Comparison of ENCODE assay signal across 8 cellular contexts in the genomic region with DNA sequence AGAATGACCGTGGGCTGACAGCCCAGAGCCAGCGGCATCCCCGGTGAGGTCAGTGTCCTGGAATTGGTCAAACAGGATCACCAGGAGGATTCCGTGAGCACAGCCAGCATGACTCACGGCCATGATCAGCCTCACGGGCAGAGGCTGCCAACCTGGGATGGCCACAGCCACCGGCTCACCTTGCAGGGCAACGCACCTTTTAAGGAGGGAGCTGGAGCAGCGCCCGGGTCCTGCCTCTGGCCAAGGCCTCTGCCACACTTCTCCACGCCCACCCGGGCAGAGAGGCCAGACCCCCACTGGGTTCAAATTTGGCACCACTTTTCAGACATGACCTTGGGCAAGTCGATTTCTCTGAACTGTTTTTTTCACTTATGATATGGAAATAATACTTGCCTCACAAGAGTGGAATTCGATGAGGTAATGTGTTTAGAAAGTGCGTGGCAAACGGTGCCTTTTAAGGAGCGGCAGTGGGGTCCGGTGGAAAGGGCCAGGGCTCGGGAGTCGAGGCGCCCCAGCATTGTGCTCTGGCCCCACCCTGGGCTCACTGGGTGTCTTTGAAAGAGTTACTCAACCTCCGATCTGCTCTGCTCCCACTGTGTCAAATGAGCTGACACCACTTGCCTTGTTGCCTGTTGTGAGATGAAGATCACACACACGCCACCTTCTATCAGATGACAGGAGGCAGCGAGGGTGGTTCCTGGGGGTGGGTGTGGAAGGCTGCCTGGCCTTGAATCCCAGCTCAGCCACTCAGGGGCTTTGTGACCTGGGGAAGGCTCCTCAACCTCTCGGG. TPM values are rescaled to one million over a fixed set of nuclear protein-coding genes. Genes with fewer than 3 reads are reported as not detected.
A peak's percentile ranks its signal among the peaks of the same experiment; 100 is the strongest.
DNase-seq lines count a peak whose midpoint lies in the region; ATAC-seq and TF ChIP-seq lines count a peak whose summit lies in the region.

No MANE protein-coding gene starts in this region.

- H3K36me3 Mint-ChIP-seq in glutamatergic neuron (ENCODE audit: unreplicated experiment) = peaks cover 4% of the 10 kb centered on the region

- H3K4me1 Mint-ChIP-seq in glutamatergic neuron (ENCODE audit: low read depth, unreplicated experiment) = peaks cover 11% of the 10 kb centered on the region

- WGBS in body of pancreas, 2 donors = 16 to 20% methylated on average over 6 to 23 of the region's 25 CpGs
- whole genome bisulfite sequencing in suprapubic skin = 47% methylated on average over 19 of the region's 25 CpGs

- TF ChIP-seq EP300 in suprapubic skin (IDR thresholded peaks at IDR 0.05) = no peak

- ATAC-seq in body of pancreas = peak; percentile 88

- no peaks in the 10 kb centered on the region for H3K9me3 ChIP-seq in body of pancreas
- no peaks in the 10 kb centered on the region for H3K9me3 ChIP-seq in suprapubic skin

- H3K27ac Mint-ChIP-seq in glutamatergic neuron (ENCODE audit: unreplicated experiment) = no peak overlapping the region

- H3K9me3 Mint-ChIP-seq in glutamatergic neuron (ENCODE audit: unreplicated experiment) = no peaks in the 10 kb centered on the region

- H3K4me1 ChIP-seq in body of pancreas (peaks cover 69% of the 10 kb centered on the region), suprapubic skin (peaks cover 58% of the 10 kb centered on the region)

- no peak for TF ChIP-seq CTCF in body of pancreas (IDR thresholded peaks at IDR 0.05)
- TF ChIP-seq CTCF in kidney epithelial cell (IDR thresholded peaks at IDR 0.05; ENCODE audit: insufficient read depth, low read length, poor library complexity, severe bottlenecking) = no peak
- no peak for TF ChIP-seq CTCF in suprapubic skin (IDR thresholded peaks at IDR 0.05)
- no peak for TF ChIP-seq CTCF in glutamatergic neuron (IDR thresholded peaks at IDR 0.05; ENCODE audit: partially characterized antibody, unreplicated experiment)

- peaks cover 3% of the 10 kb centered on the region for H3K27me3 Mint-ChIP-seq in glutamatergic neuron (ENCODE audit: unreplicated experiment)

- H3K4me3 Mint-ChIP-seq in glutamatergic neuron (ENCODE audit: unreplicated experiment) = no peak overlapping the region

- H3K36me3 ChIP-seq in body of pancreas (replicated peaks in 1 of 2; ENCODE audit: insufficient read depth in 1 of 2, low read depth in 2 of 2) = no peaks in the 10 kb centered on the region
- H3K36me3 ChIP-seq in kidney epithelial cell (ENCODE audit: control insufficient read depth, insufficient read depth, low read length) = no peaks in the 10 kb centered on the region
- peaks cover 9% of the 10 kb centered on the region for H3K36me3 ChIP-seq in suprapubic skin

- no peak overlapping the region for H3K4me3 ChIP-seq in body of pancreas
- H3K4me3 ChIP-seq in kidney epithelial cell (ENCODE audit: low read depth, low read length) = no peak overlapping the region
- no peak overlapping the region for H3K4me3 ChIP-seq in suprapubic skin

- DNase-seq in HT-29 (ENCODE audit: low spot score) (peak; percentile 81), body of pancreas (peak; percentile 97 to 99 (median 99)), kidney epithelial cell (ENCODE audit: low read depth) (peak; percentile 92), suprapubic skin (ENCODE audit: low spot score in 2 of 2) (no peak), NCI-H345 treated with DMSO at 0.1 percent for 48 hours (lab: John Stamatoyannopoulos, UW; ENCODE audit: unreplicated experiment) (no peak), glutamatergic neuron (no peak)
- DNase-seq in activated effector memory CD4-positive, alpha-beta T cell treated with anti-CD3 and anti-CD28 coated beads, Interleukin-2, amount 50 U/mL, for 16 hours = no peak
- no peak for DNase-seq in stimulated activated CD4-positive, alpha-beta T cell treated with anti-CD3 and anti-CD28 coated beads, Interleukin-12 subunit alpha, Interleukin-12 subunit beta, amount 100 ng/mL, for 4 hours

- peak overlapping the region; percentile 94 to 99 (median 98) for H3K27ac ChIP-seq in body of pancreas
- peak overlapping the region; percentile 80 for H3K27ac ChIP-seq in suprapubic skin

- intact Hi-C loops in body of pancreas (cut with DNase I) = no loop called here

- H3K27me3 ChIP-seq in body of pancreas (no peaks in the 10 kb centered on the region), kidney epithelial cell (ENCODE audit: control insufficient read depth, insufficient read depth, low read length) (no peaks in the 10 kb centered on the region), suprapubic skin (no peaks in the 10 kb centered on the region)

- TF ChIP-seq POLR2A in body of pancreas (IDR thresholded peaks at IDR 0.05) = peak; percentile 42 to 80 (median 70)
- no peak for TF ChIP-seq POLR2A in suprapubic skin (IDR thresholded peaks at IDR 0.05)

RNA-seq across cellular contexts. Expression of a gene that starts 16.0 kb away (rescaled TPM):
- 30.7 and 30.8 TPM in 2 replicates for total RNA-seq in HT-29 (2014; rRNA removed; shearing (Covaris generic))
- total RNA-seq in body of pancreas (10 to 100 TPM; 27.0 to 44.5 TPM), kidney epithelial cell (56.8 and 66.6 TPM in 2 replicates), suprapubic skin (10 to 100 TPM; 50.7 to 73.5 (median 61.3) TPM), glutamatergic neuron (ENCODE audit: unreplicated experiment) (66.1 TPM)

RNA-seq across cellular contexts. Expression of a gene that starts 41.4 kb away (rescaled TPM):
- total RNA-seq in HT-29 (2014; rRNA removed; shearing (Covaris generic)) = 9.7 and 13.0 TPM in 2 replicates
- 1 to 10 TPM; 2.0 to 4.9 TPM for total RNA-seq in body of pancreas
- total RNA-seq in kidney epithelial cell = 13.6 and 16.6 TPM in 2 replicates
- total RNA-seq in suprapubic skin = 10 to 100 TPM; 11.4 to 20.9 (median 14.0) TPM
- 41.6 TPM for total RNA-seq in glutamatergic neuron (ENCODE audit: unreplicated experiment)

Comparison
In these comparisons a context has a peak if more than half of its experiments do, and no peak if none do; other contexts are left out.
1. DNase-seq: peak in HT-29 (single experiment), body of pancreas (4 of 4) and kidney epithelial cell (single experiment); none in suprapubic skin (0 of 2), NCI-H345 treated with DMSO at 0.1 percent for 48 hours (single experiment), glutamatergic neuron (single experiment), activated effector memory CD4-positive, alpha-beta T cell treated with anti-CD3 and anti-CD28 coated beads, Interleukin-2, amount 50 U/mL, for 16 hours (single experiment) and stimulated activated CD4-positive, alpha-beta T cell treated with anti-CD3 and anti-CD28 coated beads, Interleukin-12 subunit alpha, Interleukin-12 subunit beta, amount 100 ng/mL, for 4 hours (single experiment).
2. POLR2A ChIP-seq: peak in body of pancreas (3 of 3); none in suprapubic skin (0 of 2).